15 cellular contexts compared by ENCODE assay signal in genomic region chr3:52093751-52094525, GRCh38. TPM values are rescaled to one million over a fixed set of nuclear protein-coding genes. Genes with fewer than 3 reads are reported as not detected.
DNase-seq lines count a peak whose midpoint lies in the region; ATAC-seq lines count a peak whose summit lies in the region.
"Had no signal": no experiment of that assay in that cellular context is flagged by ENCODE, and none has a peak within 500 bp of the region (broad histone marks: within the 10 kb centered on the region; RNA-seq: fewer than 3 reads in every experiment).

No MANE protein-coding gene starts in this region.

- ATAC-seq in HG03442 (IDR thresholded peaks at IDR 0.05; ENCODE audit: unreplicated experiment) (no peak), left lobe of liver (no peak)

- no peak overlapping the region for H3K9ac ChIP-seq in mesendoderm (ENCODE audit: low read length)

- H3K18ac ChIP-seq in mesendoderm (ENCODE audit: low read length) = no peak overlapping the region

- H3K27ac ChIP-seq in mesendoderm (ENCODE audit: low read depth, low read length) = no peak overlapping the region

- no peak overlapping the region for H3K4ac ChIP-seq in mesendoderm (ENCODE audit: low read depth, low read length)

- H4K8ac ChIP-seq in mesendoderm (ENCODE audit: low read depth, low read length) = no peak overlapping the region

- H3K79me2 ChIP-seq in mesendoderm (ENCODE audit: control insufficient read depth, insufficient read depth, low read length) = no peaks in the 10 kb centered on the region

- no peaks in the 10 kb centered on the region for H3K27me3 ChIP-seq in mesendoderm (ENCODE audit: insufficient read depth, low read length, poor library complexity)

- no peak overlapping the region for H2BK120ac ChIP-seq in mesendoderm (ENCODE audit: low read depth, low read length)

- no peak overlapping the region for H2AK5ac ChIP-seq in mesendoderm (ENCODE audit: low read length)

- H3K36me3 ChIP-seq in mesendoderm (ENCODE audit: control insufficient read depth, insufficient read depth, low read length) = peaks cover 2% of the 10 kb centered on the region

- no peak overlapping the region for H3K4me2 ChIP-seq in mesendoderm (ENCODE audit: low read length)

- no peak overlapping the region for H2BK5ac ChIP-seq in mesendoderm (ENCODE audit: low read length)

- no CpG with 5 or more reads among the region's 8 CpGs for WGBS in mesendoderm (ENCODE audit: extremely low coverage, insufficient coverage, low lambda C conversion rate)

- no peak overlapping the region for H3K4me3 ChIP-seq in mesendoderm (ENCODE audit: low read length)

- H3K23ac ChIP-seq in mesendoderm (ENCODE audit: low read length) = no peak overlapping the region

- H3K79me1 ChIP-seq in mesendoderm (ENCODE audit: low read length) = no peaks in the 10 kb centered on the region

- no peak overlapping the region for H2BK15ac ChIP-seq in mesendoderm (replicated peaks; ENCODE audit: low read depth)

- H3K4me1 ChIP-seq in mesendoderm (ENCODE audit: control insufficient read depth, low read depth, low read length) = no peaks in the 10 kb centered on the region

- H4K5ac ChIP-seq in mesendoderm (ENCODE audit: low read length) = no peak overlapping the region

- H3K56ac ChIP-seq in mesendoderm (ENCODE audit: low read length) = no peak overlapping the region

- DNase-seq in AG08395 (ENCODE audit: low spot score) (peak; percentile 52), HK-2 (ENCODE audit: unreplicated experiment) (peak; percentile 82), astrocyte of the hippocampus (ENCODE audit: low read depth, low spot score) (peak; percentile 81), mesendoderm (peak; percentile 65), left lobe of liver (ENCODE audit: low spot score) (no peak), mesenteric fat pad (ENCODE audit: low spot score) (no peak), SKM-1 treated with dmso at 0.1 percent for 144 hours (lab: John Stamatoyannopoulos, UW; ENCODE audit: unreplicated experiment) (no peak)
- DNase-seq: activated naive CD8-positive, alpha-beta T cell treated with anti-CD3 and anti-CD28 coated beads, Interleukin-2, amount 10 ng/mL, durations not matched to agents 7 days and 5 days; CD4-positive, CD25-positive, alpha-beta regulatory T cell; GOT3; KG1; naive B cell; NCI-H2081; small intestine had no signal

RNA-seq across cellular contexts. Expression of gene DUSP7, which starts 37.6 kb away (rescaled TPM):
- polyA plus RNA-seq in mesendoderm (2013, experiment 1 of 2) = 13.1 TPM
- 13.9 TPM for polyA plus RNA-seq in mesendoderm (2013, experiment 2 of 2)
- total RNA-seq in left lobe of liver (4.3 TPM), mesenteric fat pad (17.2 TPM)

Comparison
In these comparisons a context has a peak if more than half of its experiments do, and no peak if none do; other contexts are left out.
1. DNase-seq: peak in AG08395 (single experiment), HK-2 (single experiment), astrocyte of the hippocampus (single experiment) and mesendoderm (single experiment); none in left lobe of liver (single experiment), mesenteric fat pad (single experiment) and SKM-1 treated with dmso at 0.1 percent for 144 hours (single experiment).